In the genomic region with DNA sequence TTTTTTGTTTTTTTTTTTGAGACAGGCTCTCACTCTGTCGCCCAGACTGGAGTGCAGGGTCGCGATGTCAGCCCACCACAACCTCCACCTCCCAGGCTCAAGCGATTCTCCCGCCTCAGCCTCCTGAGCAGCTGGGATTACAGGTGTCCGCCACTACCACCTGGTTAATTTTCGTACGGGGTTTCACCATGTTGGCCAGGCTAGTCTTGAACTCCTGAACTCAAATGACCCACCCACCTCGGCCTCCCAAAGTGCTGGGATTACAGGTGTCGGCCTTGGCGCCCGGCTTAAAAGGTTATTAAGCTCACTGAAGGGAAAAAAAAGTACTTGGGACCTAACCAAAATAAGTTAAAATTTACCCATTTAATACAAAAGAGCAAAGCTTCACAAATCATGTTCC, we compare ENCODE assay signal across 10 cellular contexts. TPM values are rescaled to one million over a fixed set of nuclear protein-coding genes. Genes with fewer than 3 reads are reported as not detected.
A peak's percentile ranks its signal among the peaks of the same experiment; 100 is the strongest.
DNase-seq lines count a peak whose midpoint lies in the region; ATAC-seq and TF ChIP-seq lines count a peak whose summit lies in the region.
"Had no signal": no experiment of that assay in that cellular context is flagged by ENCODE, and none has a peak within 500 bp of the region (broad histone marks: within the 10 kb centered on the region; RNA-seq: fewer than 3 reads in every experiment).

No MANE protein-coding gene starts in this region.

- 92 to 96% (median 95%) methylated on average over 12 of the region's 12 CpGs for WGBS in heart left ventricle, 4 donors

- ATAC-seq in GM23338 (no peak), heart left ventricle (no peak), HG02981 (IDR thresholded peaks at IDR 0.05; ENCODE audit: unreplicated experiment) (no peak), HG03442 (IDR thresholded peaks at IDR 0.05; ENCODE audit: unreplicated experiment) (no peak)
- ATAC-seq in effector memory CD8-positive, alpha-beta T cell (replicated peaks) = no peak

- H3K27ac Mint-ChIP-seq in GM23338 = no peak overlapping the region
- no peak overlapping the region for H3K27ac Mint-ChIP-seq in effector memory CD8-positive, alpha-beta T cell

- no peak overlapping the region for H3K27ac ChIP-seq in GM23338 (ENCODE audit: low read depth)
- H3K27ac ChIP-seq in OCI-LY7 (ENCODE audit: low read depth, low read length, poor library complexity, severe bottlenecking) = no peak overlapping the region
- no peak overlapping the region for H3K27ac ChIP-seq in heart left ventricle
- H3K27ac ChIP-seq: ovary had no signal

- TF ChIP-seq POLR2A in heart left ventricle (IDR thresholded peaks at IDR 0.05) = no peak

- H3K4me1 ChIP-seq in GM23338 (ENCODE audit: insufficient read depth) (peaks cover 10% of the 10 kb centered on the region; the same call in 1 of the 2 replicates), OCI-LY7 (ENCODE audit: insufficient read depth, low read length, poor library complexity, severe bottlenecking) (peaks cover 28% of the 10 kb centered on the region), heart left ventricle (peaks cover 0 to 21% (median 12%) of the 10 kb centered on the region in 12 donors)

- H3K4me1 Mint-ChIP-seq in GM23338 = peaks cover 28% of the 10 kb centered on the region
- peaks cover 9 to 14% of the 10 kb centered on the region in 2 donors for H3K4me1 Mint-ChIP-seq in effector memory CD8-positive, alpha-beta T cell (ENCODE audit: low read depth in 2 of 2)

- peaks cover 23% of the 10 kb centered on the region for H4K20me1 ChIP-seq in GM23338 (replicated peaks; ENCODE audit: insufficient read depth)
- no peaks in the 10 kb centered on the region for H4K20me1 ChIP-seq in OCI-LY7 (ENCODE audit: insufficient read depth, low read length)

- H3K36me3 ChIP-seq in GM23338 (ENCODE audit: insufficient read depth) (peaks cover 20% of the 10 kb centered on the region), OCI-LY7 (ENCODE audit: insufficient read depth, low read length) (peaks cover 36% of the 10 kb centered on the region), heart left ventricle (peaks cover 0 to 27% (median 16%) of the 10 kb centered on the region in 9 donors)
- H3K36me3 ChIP-seq: ovary had no signal

- no peak overlapping the region for H2AFZ ChIP-seq in GM23338
- no peak overlapping the region for H2AFZ ChIP-seq in OCI-LY7 (ENCODE audit: low read length)

- H3K9me3 Mint-ChIP-seq in GM23338 = peaks cover 8% of the 10 kb centered on the region; the same call in 2 of the 3 replicates
- H3K9me3 Mint-ChIP-seq in effector memory CD8-positive, alpha-beta T cell = no peaks in the 10 kb centered on the region

- BruUV-seq in OCI-LY7 (replicated peaks; lab: Mats Ljungman, UMichigan) = no TSS peak

- H3K9me2 ChIP-seq in GM23338 (ENCODE audit: insufficient read depth) = no peaks in the 10 kb centered on the region
- no peaks in the 10 kb centered on the region for H3K9me2 ChIP-seq in OCI-LY7 (ENCODE audit: insufficient read depth, low read length)

- peaks cover 15% of the 10 kb centered on the region; the same call in 1 of the 2 replicates for H3F3A ChIP-seq in GM23338 (replicated peaks; ENCODE audit: low read depth)

- H3K9me3 ChIP-seq in OCI-LY7 (ENCODE audit: low read length) = no peaks in the 10 kb centered on the region
- H3K9me3 ChIP-seq in heart left ventricle = no peaks in the 10 kb centered on the region
- H3K9me3 ChIP-seq: ovary had no signal

- peak overlapping the region; percentile 96 for H3K4me2 ChIP-seq in GM23338
- H3K4me2 ChIP-seq in OCI-LY7 (ENCODE audit: low read length) = peak overlapping the region; percentile 68

- peaks cover 15% of the 10 kb centered on the region for H3K27me3 Mint-ChIP-seq in GM23338 (ENCODE audit: insufficient read depth, low read depth, poor library complexity)
- H3K27me3 Mint-ChIP-seq in effector memory CD8-positive, alpha-beta T cell = no peaks in the 10 kb centered on the region

- TF ChIP-seq CTCF in GM23338 (conservative IDR thresholded peaks at IDR 0.05; ENCODE audit: low read depth in 2 of 2) (no peak), OCI-LY7 (conservative IDR thresholded peaks at IDR 0.05; ENCODE audit: low read length) (no peak), heart left ventricle (IDR thresholded peaks at IDR 0.05) (no peak)

- peak overlapping the region; percentile 71 for H3K4me3 Mint-ChIP-seq in GM23338
- peak overlapping the region; percentile 53 to 68 for H3K4me3 Mint-ChIP-seq in effector memory CD8-positive, alpha-beta T cell

- H3K4me3 ChIP-seq in GM23338 = peak overlapping the region; percentile 70
- H3K4me3 ChIP-seq in OCI-LY7 (ENCODE audit: low read depth, low read length, poor library complexity, severe bottlenecking) = peak overlapping the region; percentile 64
- H3K4me3 ChIP-seq in skeletal muscle cell (ENCODE audit: low read depth, low read length) = peak overlapping the region; percentile 59
- H3K4me3 ChIP-seq in heart left ventricle = no peak overlapping the region

- POLR2A ChIA-PET in OCI-LY7 (lab: Charles Lee) = no interaction called here

- DNase-seq in GM23338 (ENCODE audit: low spot score) = no peak
- no peak for DNase-seq in OCI-LY7 (ENCODE audit: low spot score)
- no peak for DNase-seq in effector memory CD8-positive, alpha-beta T cell
- DNase-seq in skeletal muscle cell (ENCODE audit: low read depth) = no peak
- DNase-seq in heart left ventricle = no peak
- DNase-seq: activated CD4-positive, alpha-beta T cell treated with anti-CD3 and anti-CD28 coated beads, Interleukin-2, amount 50 U/mL, for 48 hours; MM.1S; ovary had no signal

- CTCF ChIA-PET in OCI-LY7 (lab: Charles Lee; ENCODE audit: unreplicated experiment) = no interaction called here

- peaks cover 20% of the 10 kb centered on the region for H3K36me3 Mint-ChIP-seq in GM23338 (ENCODE audit: low read depth)
- peaks cover 21% of the 10 kb centered on the region for H3K36me3 Mint-ChIP-seq in effector memory CD8-positive, alpha-beta T cell (ENCODE audit: insufficient read depth)

- intact Hi-C loops in OCI-LY7 (cut with micrococcal nuclease; ENCODE audit: unreplicated experiment) (no loop called here), heart left ventricle (cut with DNase I) (loop anchor here in 2 of 10 donors (5.0 kb wide), 2 partner anchors 43 to 68 kb away; partner anchors contain the start of gene DIDO1 (in 1 of the 2))

- peaks cover 35% of the 10 kb centered on the region for H3K79me2 ChIP-seq in GM23338 (replicated peaks; ENCODE audit: insufficient read depth)
- H3K79me2 ChIP-seq in OCI-LY7 (ENCODE audit: insufficient read depth, low read depth, low read length) = peaks cover 7% of the 10 kb centered on the region; the same call in 1 of the 2 replicates

- H3K27me3 ChIP-seq in GM23338 (ENCODE audit: insufficient read depth) = peaks cover 10% of the 10 kb centered on the region
- H3K27me3 ChIP-seq in heart left ventricle = no peaks in the 10 kb centered on the region
- H3K27me3 ChIP-seq: ovary had no signal

TF ChIP-seq in GM23338, 12 proteins besides CTCF, POLR2A, EP300 and RAD21 (continues in another document):
- TF ChIP-seq NANOG (IDR thresholded peaks at IDR 0.05; ENCODE audit: borderline replicate concordance) (no peak), EZH2phosphoT487 (IDR thresholded peaks at IDR 0.05; ENCODE audit: unreplicated experiment) (no peak), JUNB (IDR thresholded peaks at IDR 0.05; ENCODE audit: unreplicated experiment) (no peak), ZNF114 (CRISPR knock-in tag; IDR thresholded peaks at IDR 0.05) (no peak), ZNF331 (CRISPR knock-in tag; IDR thresholded peaks at IDR 0.05; ENCODE audit: low read depth) (no peak)

RNA-seq across cellular contexts. Expression of gene TCFL5, which starts 1.9 kb away (rescaled TPM):
- 18.8 and 19.3 TPM in 2 replicates for total RNA-seq in GM23338 (2014; rRNA removed; shearing (Covaris generic))
- polyA plus RNA-seq in GM23338 (2016; fragmentation: Nextera tagmentation; extraction: Ambion mirVana) = 5.4 and 5.8 TPM in 2 replicates
- total RNA-seq in OCI-LY7 (2014; rRNA removed; shearing (Covaris generic)) = 9.5 and 10.0 TPM in 2 replicates
- 8.7 and 9.2 TPM in 2 replicates for total RNA-seq in OCI-LY7 (2022)
- 1 to 10 TPM; 4.5 to 8.2 (median 6.1) TPM for total RNA-seq in heart left ventricle
- polyA plus RNA-seq in heart left ventricle = 1 to 10 TPM; 2.5 to 3.7 TPM

RNA-seq across cellular contexts. Expression of gene COL9A3, which starts 42.9 kb away (rescaled TPM):
- 110 and 113 TPM in 2 replicates for total RNA-seq in GM23338 (2014; rRNA removed; shearing (Covaris generic))
- 74.9 and 79.4 TPM in 2 replicates for polyA plus RNA-seq in GM23338 (2016; fragmentation: Nextera tagmentation; extraction: Ambion mirVana)
- 1.0 and 1.7 TPM in 2 replicates for total RNA-seq in OCI-LY7 (2014; rRNA removed; shearing (Covaris generic))
- total RNA-seq in OCI-LY7 (2022) = 5.2 and 6.1 TPM in 2 replicates
- 1 to 10 TPM in 8 of 9 donors, under 1 TPM in 1; 0.67 to 6.0 (median 1.9) TPM for total RNA-seq in heart left ventricle
- 1 to 10 TPM; 2.0 to 4.7 TPM for polyA plus RNA-seq in heart left ventricle

RNA-seq across cellular contexts. Expression of gene OGFR, which starts 55.1 kb away (rescaled TPM):
- total RNA-seq in GM23338 (2014; rRNA removed; shearing (Covaris generic)) = 48.8 and 50.6 TPM in 2 replicates
- polyA plus RNA-seq in GM23338 (2016; fragmentation: Nextera tagmentation; extraction: Ambion mirVana) (9.6 and 12.3 TPM in 2 replicates), heart left ventricle (10 to 100 TPM; 23.6 to 25.3 TPM)
- 64.8 and 75.6 TPM in 2 replicates for total RNA-seq in OCI-LY7 (2014; rRNA removed; shearing (Covaris generic))
- total RNA-seq in OCI-LY7 (2022) (66.2 and 69.9 TPM in 2 replicates), heart left ventricle (10 to 100 TPM; 14.9 to 46.9 (median 19.2) TPM)

Comparison
In these comparisons a context has a peak if more than half of its experiments do, and no peak if none do; other contexts are left out.
1. H3K4me3 ChIP-seq: peak in GM23338 (single experiment), OCI-LY7 (single experiment) and skeletal muscle cell (single experiment); none in heart left ventricle (0 of 12).
2. RNA of gene COL9A3, which starts 42.9 kb away (total RNA-seq): 110 to 113 TPM in GM23338; 1.0 to 6.1 TPM in OCI-LY7 and 0.67 to 6.0 TPM in heart left ventricle; every median in the first group is over 10 times any median in the second.